In genomic region chr2:120879401-120880295, GRCh38 we compare ENCODE assay signal across 11 cellular contexts.
A peak's percentile ranks its signal among the peaks of the same experiment; 100 is the strongest.
DNase-seq lines count a peak whose midpoint lies in the region; ATAC-seq and TF ChIP-seq lines count a peak whose summit lies in the region.
"Had no signal": no experiment of that assay in that cellular context is flagged by ENCODE, and none has a peak within 500 bp of the region (broad histone marks: within the 10 kb centered on the region; RNA-seq: fewer than 3 reads in every experiment).

No MANE protein-coding gene starts in this region.

- CTCF ChIA-PET in RWPE1 (lab: Yijun Ruan, JAX) = interaction anchor here (1.2 kb wide), 1 partner anchor 9 kb away, joined by 3 read pairs; no protein-coding TSS in a partner anchor
- CTCF ChIA-PET in activated CD4-positive, alpha-beta T cell treated with anti-CD3 and anti-CD28 coated beads for 36 hours (lab: Charles Lee) = no interaction called here

- intact Hi-C loops in left colon (cut with DNase I, micrococcal nuclease) = no loop called here
- intact Hi-C loops in activated CD4-positive, alpha-beta T cell treated with anti-CD3 and anti-CD28 coated beads for 36 hours (cut with DNase I, micrococcal nuclease) = no loop called here

- H3K27ac ChIP-seq in 22Rv1 (no peak overlapping the region), RWPE1 (peak overlapping the region; percentile 45)

- H3K36me3 ChIP-seq in H7 (replicated peaks; ENCODE audit: control insufficient read depth, insufficient read depth, low read length) = no peaks in the 10 kb centered on the region
- H3K36me3 ChIP-seq in kidney epithelial cell (ENCODE audit: control insufficient read depth, insufficient read depth, low read length) = no peaks in the 10 kb centered on the region

- H3K27me3 ChIP-seq in H7 (ENCODE audit: control insufficient read depth, insufficient read depth, low read length) = no peaks in the 10 kb centered on the region
- no peaks in the 10 kb centered on the region for H3K27me3 ChIP-seq in kidney epithelial cell (ENCODE audit: control insufficient read depth, insufficient read depth, low read length)

- no peaks in the 10 kb centered on the region for H3K9me3 Mint-ChIP-seq in activated CD4-positive, alpha-beta T cell treated with anti-CD3 and anti-CD28 coated beads for 36 hours (ENCODE audit: low read depth)

- POLR2A ChIA-PET in RWPE1 (lab: Yijun Ruan, JAX; ENCODE audit: low non-redundant PET) = interaction anchor here (0.5 kb wide), 1 partner anchor 924 kb away, joined by 11 read pairs; no protein-coding TSS in a partner anchor
- POLR2A ChIA-PET in activated CD4-positive, alpha-beta T cell treated with anti-CD3 and anti-CD28 coated beads for 36 hours (lab: Charles Lee) = no interaction called here

- TF ChIP-seq CTCF in 22Rv1 (IDR thresholded peaks at IDR 0.05) = peak; percentile 13; the same call in 1 of the 2 replicates
- no peak for TF ChIP-seq CTCF in RWPE1 (conservative IDR thresholded peaks at IDR 0.05; ENCODE audit: low read depth)
- peak; percentile 3 for TF ChIP-seq CTCF in kidney epithelial cell (IDR thresholded peaks at IDR 0.05; ENCODE audit: insufficient read depth, low read length, poor library complexity, severe bottlenecking)

- no peak overlapping the region for H3K27ac Mint-ChIP-seq in activated CD4-positive, alpha-beta T cell treated with anti-CD3 and anti-CD28 coated beads for 36 hours
- H3K27ac Mint-ChIP-seq: B cell; stimulated activated naive B cell treated with anti-CD40 and anti-IgM and Interleukin-4, amounts not matched to agents 10 μg/mL and 1 μg/mL and 100 μg/mL, for 72 hours had no signal

- ATAC-seq in GM21737 (IDR thresholded peaks at IDR 0.05; ENCODE audit: unreplicated experiment) (no peak), HG03139 (IDR thresholded peaks at IDR 0.05; ENCODE audit: unreplicated experiment) (no peak), left colon (no peak)
- ATAC-seq in activated CD4-positive, alpha-beta T cell treated with anti-CD3 and anti-CD28 coated beads for 36 hours = no peak
- ATAC-seq: stimulated activated naive B cell treated with anti-CD40 and anti-IgM and Interleukin-4, amounts not matched to agents 10 μg/mL and 1 μg/mL and 100 μg/mL, for 72 hours had no signal

- no peaks in the 10 kb centered on the region for H3K4me1 Mint-ChIP-seq in activated CD4-positive, alpha-beta T cell treated with anti-CD3 and anti-CD28 coated beads for 36 hours
- H3K4me1 Mint-ChIP-seq: B cell; stimulated activated naive B cell treated with anti-CD40 and anti-IgM and Interleukin-4, amounts not matched to agents 10 μg/mL and 1 μg/mL and 100 μg/mL, for 72 hours had no signal

- H3K36me3 Mint-ChIP-seq in activated CD4-positive, alpha-beta T cell treated with anti-CD3 and anti-CD28 coated beads for 36 hours (ENCODE audit: low read depth) = no peaks in the 10 kb centered on the region
- H3K36me3 Mint-ChIP-seq: stimulated activated naive B cell treated with anti-CD40 and anti-IgM and Interleukin-4, amounts not matched to agents 10 μg/mL and 1 μg/mL and 100 μg/mL, for 72 hours had no signal

- peak; percentile 81 for DNase-seq in H7
- DNase-seq in RWPE1 (ENCODE audit: low spot score) = peak; percentile 16
- no peak for DNase-seq in kidney epithelial cell (ENCODE audit: low read depth)
- DNase-seq in left colon = no peak
- no peak for DNase-seq in activated CD4-positive, alpha-beta T cell treated with anti-CD3 and anti-CD28 coated beads for 36 hours
- DNase-seq: stimulated activated naive B cell treated with anti-CD40 and anti-IgM and Interleukin-4, amounts not matched to agents 10 μg/mL and 1 μg/mL and 100 μg/mL, for 72 hours; SW 1271 had no signal

- H3K4me3 ChIP-seq in H7 (ENCODE audit: insufficient read depth, low read depth, low read length) (no peak overlapping the region), kidney epithelial cell (ENCODE audit: low read depth, low read length) (no peak overlapping the region)

- H3K4me3 Mint-ChIP-seq in activated CD4-positive, alpha-beta T cell treated with anti-CD3 and anti-CD28 coated beads for 36 hours = no peak overlapping the region
- H3K4me3 Mint-ChIP-seq: B cell; stimulated activated naive B cell treated with anti-CD40 and anti-IgM and Interleukin-4, amounts not matched to agents 10 μg/mL and 1 μg/mL and 100 μg/mL, for 72 hours had no signal

- peaks cover 3% of the 10 kb centered on the region for H3K27me3 Mint-ChIP-seq in activated CD4-positive, alpha-beta T cell treated with anti-CD3 and anti-CD28 coated beads for 36 hours
- H3K27me3 Mint-ChIP-seq: stimulated activated naive B cell treated with anti-CD40 and anti-IgM and Interleukin-4, amounts not matched to agents 10 μg/mL and 1 μg/mL and 100 μg/mL, for 72 hours had no signal

Comparison
In these comparisons a context has a peak if more than half of its experiments do, and no peak if none do; other contexts are left out.
1. DNase-seq: peak in H7 (single experiment) and RWPE1 (single experiment); none in kidney epithelial cell (single experiment), left colon (0 of 2) and activated CD4-positive, alpha-beta T cell treated with anti-CD3 and anti-CD28 coated beads for 36 hours (single experiment).